Comparison of ENCODE assay signal across 37 cellular contexts in the genomic region with DNA sequence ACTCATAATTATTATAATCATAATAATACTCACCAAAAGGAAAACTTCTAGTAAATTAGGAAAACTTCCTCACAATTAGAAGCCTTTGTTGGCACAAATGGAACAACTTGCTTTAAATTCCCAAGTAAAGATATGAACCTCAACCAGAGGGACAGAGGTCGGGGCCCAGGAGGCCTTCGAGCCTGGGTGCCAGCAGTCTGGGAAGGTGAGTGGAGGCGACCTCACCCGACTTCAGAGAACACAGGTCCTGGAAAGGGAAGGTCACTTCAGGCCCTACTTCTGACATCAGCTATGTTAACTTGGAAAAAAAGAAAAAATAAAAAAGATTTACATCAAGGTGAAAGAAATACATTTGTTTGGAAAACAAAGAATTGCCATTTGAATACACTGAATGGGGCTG.
DNase-seq lines count a peak whose midpoint lies in the region; ATAC-seq, FAIRE-seq and TF ChIP-seq lines count a peak whose summit lies in the region.
"Had no signal": no experiment of that assay in that cellular context is flagged by ENCODE, and none has a peak within 500 bp of the region (broad histone marks: within the 10 kb centered on the region; RNA-seq: fewer than 3 reads in every experiment).

No MANE protein-coding gene starts in this region.

- no peak overlapping the region for H3K18ac ChIP-seq in H1 (ENCODE audit: extremely low read depth, low read length)

- H3K27ac Mint-ChIP-seq in GM23338, result no peak overlapping the region
- no peak overlapping the region for H3K27ac Mint-ChIP-seq in WTC11
- no peak overlapping the region for H3K27ac Mint-ChIP-seq in activated naive CD4-positive, alpha-beta T cell treated with anti-CD3 and anti-CD28 coated beads, Interleukin-2, amount 50 U/mL, for 72 hours
- H3K27ac Mint-ChIP-seq: B cell; CD8-positive, alpha-beta memory T cell; CD8-positive, alpha-beta T cell had no signal

- intact Hi-C loops in posterior vena cava (cut with DNase I), result loop anchor here in 1 of 2 donors (10.0 kb wide), 1 partner anchor 346 kb away; a partner anchor contains a TSS
- intact Hi-C loops in body of pancreas (cut with DNase I), result no loop called here

- no peak for TF ChIP-seq EP300 in H1 (IDR thresholded peaks at IDR 0.05; ENCODE audit: borderline replicate concordance in 1 of 2, low read depth in 2 of 2, low read length in 2 of 2)

- no peak overlapping the region for H4K8ac ChIP-seq in H1 (ENCODE audit: extremely low read depth, insufficient read depth, low read length)

- POLR2A ChIA-PET in WTC11 (lab: Charles Lee), result no interaction called here
- POLR2A ChIA-PET in H1 (lab: Charles Lee; ENCODE audit: partially characterized antibody), result no interaction called here

- H4K5ac ChIP-seq in H1 (ENCODE audit: insufficient read length, low read depth, low read length), result no peak overlapping the region

- ATAC-seq in GM23338, result peak; percentile 82
- peak; percentile 51 for ATAC-seq in WTC11
- ATAC-seq in activated T-cell treated with anti-CD3 and anti-CD28 coated beads, Interleukin-2, amount 50 U/mL, for 4 hours, result no peak
- ATAC-seq in activated naive CD4-positive, alpha-beta T cell treated with anti-CD3 and anti-CD28 coated beads, Interleukin-2, amount 50 U/mL, for 72 hours, result no peak
- no peak for ATAC-seq in body of pancreas
- ATAC-seq: A549; CD8-positive, alpha-beta T cell had no signal

- H3K4me2 ChIP-seq in GM23338 (no peak overlapping the region; the same call in 1 of the 2 replicates), H1 (ENCODE audit: insufficient read depth in 1 of 2, low read depth in 2 of 2, low read length in 2 of 2) (peak overlapping the region; percentile 2 to 54; a peak in 1 of 4 replicates)
- H3K4me2 ChIP-seq: A549, BLaER1 had no signal

- H3K27ac ChIP-seq in GM23338 (ENCODE audit: low read depth) (no peak overlapping the region), H1 (ENCODE audit: low read depth, low read length) (no peak overlapping the region), body of pancreas (no peak overlapping the region)
- H3K27ac ChIP-seq: 22Rv1; A549; BLaER1; BLaER1 treated with 17β-estradiol and CSF1 and Interleukin-3, amounts not matched to agents 10 nM and 100 nM; C4-2B had no signal

- H3K4me1 ChIP-seq in GM23338 (ENCODE audit: insufficient read depth) (peaks cover 11% of the 10 kb centered on the region), H1 (replicated peaks in 1 of 4; ENCODE audit: control insufficient read depth in 3 of 4, insufficient read depth in 4 of 4, low read length in 3 of 4) (peaks cover 0 to 11% (median 10%) of the 10 kb centered on the region in 4 experiments; a peak in 5 of 7 replicates), body of pancreas (no peaks in the 10 kb centered on the region)
- H3K4me1 ChIP-seq: A549, BE2C, Caco-2 had no signal

- no peaks in the 10 kb centered on the region for H3K23me2 ChIP-seq in H1 (ENCODE audit: low read depth, low read length)

- no peak overlapping the region for H2BK120ac ChIP-seq in H1 (replicated peaks; ENCODE audit: low read depth, low read length)

- no peaks in the 10 kb centered on the region for H3K79me1 ChIP-seq in H1 (ENCODE audit: low read depth, low read length)

- 91% methylated on average over 4 of the region's 4 CpGs; no CpG with 5 or more reads in 1 of the 2 experiments for WGBS in H1 (ENCODE audit: extremely low coverage in 1 of 2, insufficient coverage in 1 of 2, insufficient read length in 1 of 2, insufficient replicate concordance in 2 of 2, low coverage in 1 of 2, low lambda C conversion rate in 2 of 2, missing lambda C conversion rate in 1 of 2), 2 experiments
- 69 to 73% methylated on average over 4 of the region's 4 CpGs for WGBS in body of pancreas, 2 donors

- no peak overlapping the region for H3K4ac ChIP-seq in H1 (replicated peaks; ENCODE audit: insufficient read length, low read depth, low read length)

- CTCF ChIA-PET in WTC11 (lab: Charles Lee), result no interaction called here
- CTCF ChIA-PET in H1 (lab: Charles Lee; ENCODE audit: partially characterized antibody), result interaction anchor here (1.0 to 1.7 kb wide), 3 partner anchors 8 to 40 kb away, joined by 3 to 6 read pairs (median 3); no protein-coding TSS in a partner anchor

- no peaks in the 10 kb centered on the region; the same call in 2 of the 3 replicates for H3K9me3 Mint-ChIP-seq in GM23338
- peaks cover 4% of the 10 kb centered on the region for H3K9me3 Mint-ChIP-seq in WTC11
- no peaks in the 10 kb centered on the region for H3K9me3 Mint-ChIP-seq in activated T-cell treated with anti-CD3 and anti-CD28 coated beads, Interleukin-2, amount 50 U/mL, for 4 hours
- H3K9me3 Mint-ChIP-seq in activated naive CD4-positive, alpha-beta T cell treated with anti-CD3 and anti-CD28 coated beads, Interleukin-2, amount 50 U/mL, for 72 hours, result no peaks in the 10 kb centered on the region
- H3K9me3 Mint-ChIP-seq: CD4-positive, alpha-beta T cell; CD8-positive, alpha-beta T cell had no signal

- no peak for FAIRE-seq in H1 (lab: Jason Lieb, UNC)
- FAIRE-seq: A204.1, A549, D721Med had no signal

- H3K4me1 Mint-ChIP-seq in GM23338 (peaks cover 26% of the 10 kb centered on the region), WTC11 (peaks cover 18% of the 10 kb centered on the region)
- peaks cover 22% of the 10 kb centered on the region for H3K4me1 Mint-ChIP-seq in activated T-cell treated with anti-CD3 and anti-CD28 coated beads, Interleukin-2, amount 50 U/mL, for 4 hours (ENCODE audit: low read depth)
- H3K4me1 Mint-ChIP-seq: B cell had no signal

- H3K9ac ChIP-seq in H1 (replicated peaks in 1 of 4; ENCODE audit: extremely low read depth in 1 of 4, low read depth in 3 of 4, low read length in 3 of 4), result no peak overlapping the region
- H3K9ac ChIP-seq: BLaER1; BLaER1 treated with 17β-estradiol and CSF1 and Interleukin-3, amounts not matched to agents 10 nM and 100 nM had no signal

- no peak overlapping the region for H3K14ac ChIP-seq in H1 (ENCODE audit: insufficient read length)

- H3F3A ChIP-seq in GM23338 (replicated peaks; ENCODE audit: low read depth), result no peaks in the 10 kb centered on the region

- H3K27me3 ChIP-seq in GM23338 (ENCODE audit: insufficient read depth) (no peaks in the 10 kb centered on the region), H1 (replicated peaks in 1 of 4; ENCODE audit: control insufficient read depth in 3 of 4, extremely low read depth in 1 of 4, insufficient read depth in 3 of 4, low read length in 3 of 4) (no peaks in the 10 kb centered on the region), body of pancreas (no peaks in the 10 kb centered on the region)
- H3K27me3 ChIP-seq: BE2C had no signal

- H3K79me2 ChIP-seq in GM23338 (replicated peaks; ENCODE audit: insufficient read depth) (no peaks in the 10 kb centered on the region), H1 (ENCODE audit: control insufficient read depth in 1 of 2, insufficient read depth in 2 of 2, low read length in 2 of 2) (no peaks in the 10 kb centered on the region)

- no peak overlapping the region for H3K4me3 Mint-ChIP-seq in GM23338
- no peak overlapping the region for H3K4me3 Mint-ChIP-seq in WTC11
- no peak overlapping the region for H3K4me3 Mint-ChIP-seq in activated T-cell treated with anti-CD3 and anti-CD28 coated beads, Interleukin-2, amount 50 U/mL, for 4 hours
- H3K4me3 Mint-ChIP-seq: B cell; CD8-positive, alpha-beta memory T cell had no signal

- DNase-seq in GM23338 (ENCODE audit: low spot score) (no peak), WTC11 (ENCODE audit: low spot score) (no peak), H1 (ENCODE audit: low read depth in 1 of 2, low spot score in 2 of 2) (no peak), posterior vena cava (ENCODE audit: low spot score) (peak; percentile 61), GM20000 (ENCODE audit: low spot score) (no peak), body of pancreas (no peak)
- no peak for DNase-seq in activated T-cell treated with anti-CD3 and anti-CD28 coated beads, Interleukin-2, amount 50 U/mL, for 4 hours
- DNase-seq in activated naive CD4-positive, alpha-beta T cell treated with anti-CD3 and anti-CD28 coated beads, Interleukin-2, amount 50 U/mL, for 72 hours (ENCODE audit: low spot score in 2 of 2), result no peak
- DNase-seq: 8988T; ACHN; AML-193; BE2C; C1 segment of cervical spinal cord; Caco-2; Calu3; CD4-positive, alpha-beta T cell; CD4-positive, CD25-positive, alpha-beta regulatory T cell; CD8-positive, alpha-beta memory T cell; CD8-positive, alpha-beta T cell; COR-L47; DMS 273 treated with DMSO at 0.1 percent for 48 hours; DMS153; DMS53; DMS79; DMS79 treated with DMSO at 0.1 percent for 48 hours; DND-41; EL had no signal

- H2BK5ac ChIP-seq in H1 (ENCODE audit: low read depth, low read length), result no peak overlapping the region

- H3K4me3 ChIP-seq in GM23338, result no peak overlapping the region
- H3K4me3 ChIP-seq in H1 (ENCODE audit: extremely low read depth in 1 of 4, insufficient read depth in 2 of 4, low read depth in 3 of 4, low read length in 4 of 4), result no peak overlapping the region
- H3K4me3 ChIP-seq in body of pancreas, result no peak overlapping the region
- H3K4me3 ChIP-seq: A549; BLaER1; BLaER1 treated with 17β-estradiol and CSF1 and Interleukin-3, amounts not matched to agents 10 nM and 100 nM had no signal

- no peak overlapping the region for H3K23ac ChIP-seq in H1 (ENCODE audit: insufficient read length)

- H4K20me1 ChIP-seq in GM23338 (replicated peaks; ENCODE audit: insufficient read depth) (no peaks in the 10 kb centered on the region), H1 (replicated peaks in 1 of 2; ENCODE audit: control insufficient read depth in 1 of 2, insufficient read depth in 2 of 2, low read length in 2 of 2) (no peaks in the 10 kb centered on the region)
- H4K20me1 ChIP-seq: BLaER1; BLaER1 treated with 17β-estradiol and CSF1 and Interleukin-3, amounts not matched to agents 10 nM and 100 nM had no signal

- H3K36me3 Mint-ChIP-seq in GM23338 (ENCODE audit: low read depth), result no peaks in the 10 kb centered on the region
- no peaks in the 10 kb centered on the region for H3K36me3 Mint-ChIP-seq in WTC11
- no peaks in the 10 kb centered on the region for H3K36me3 Mint-ChIP-seq in activated T-cell treated with anti-CD3 and anti-CD28 coated beads, Interleukin-2, amount 50 U/mL, for 4 hours (ENCODE audit: insufficient read depth)
- H3K36me3 Mint-ChIP-seq in activated naive CD4-positive, alpha-beta T cell treated with anti-CD3 and anti-CD28 coated beads, Interleukin-2, amount 50 U/mL, for 72 hours, result no peaks in the 10 kb centered on the region
- H3K36me3 Mint-ChIP-seq: CD14-positive monocyte; CD4-positive, alpha-beta memory T cell; CD4-positive, CD25-positive, alpha-beta regulatory T cell; CD8-positive, alpha-beta memory T cell; CD8-positive, alpha-beta T cell had no signal

- H3K9me2 ChIP-seq in GM23338 (ENCODE audit: insufficient read depth), result 0 out of 2 replicates have a peak, but pooled peaks cover 1% of the 10 kb centered on the region

- no peak overlapping the region for H2AK5ac ChIP-seq in H1 (ENCODE audit: low read depth, low read length)

- H2BK20ac ChIP-seq in H1 (ENCODE audit: low read length), result no peak overlapping the region

- H2BK12ac ChIP-seq in H1 (ENCODE audit: low read depth, low read length), result no peak overlapping the region; the same call in 1 of the 2 replicates

- TF ChIP-seq CTCF in GM23338 (conservative IDR thresholded peaks at IDR 0.05; ENCODE audit: low read depth in 2 of 2) (no peak), WTC11 (IDR thresholded peaks at IDR 0.05) (no peak), H1 (IDR thresholded peaks at IDR 0.05; ENCODE audit: control extremely low read depth in 1 of 3, insufficient read depth in 1 of 3, low read depth in 1 of 3, low read length in 3 of 3) (no peak), GM20000 (IDR thresholded peaks at IDR 0.05; ENCODE audit: extremely low read depth, missing control alignments) (no peak), body of pancreas (IDR thresholded peaks at IDR 0.05) (no peak)

- H3K36me3 ChIP-seq in GM23338 (ENCODE audit: insufficient read depth) (no peaks in the 10 kb centered on the region), H1 (ENCODE audit: control insufficient read depth in 2 of 4, insufficient read depth in 4 of 4, low read length in 3 of 4) (no peaks in the 10 kb centered on the region), body of pancreas (replicated peaks in 1 of 2; ENCODE audit: insufficient read depth in 1 of 2, low read depth in 2 of 2) (no peaks in the 10 kb centered on the region)
- H3K36me3 ChIP-seq: BE2C; BLaER1; BLaER1 treated with 17β-estradiol and CSF1 and Interleukin-3, amounts not matched to agents 10 nM and 100 nM had no signal

- H4K91ac ChIP-seq in H1 (replicated peaks; ENCODE audit: insufficient read length, low read length), result no peak overlapping the region

- no peak overlapping the region; the same call in 1 of the 2 replicates for H2BK15ac ChIP-seq in H1 (ENCODE audit: low read length)

- no peak overlapping the region for H3K56ac ChIP-seq in H1 (replicated peaks; ENCODE audit: insufficient read length, low read depth, low read length)

- H2AFZ ChIP-seq in GM23338 (0 out of 2 replicates have a peak overlapping the region, but pooled peaks have one; percentile 67), H1 (ENCODE audit: low read length) (no peak overlapping the region)

- no peak for TF ChIP-seq RAD21 in H1 (IDR thresholded peaks at IDR 0.05 in 1 of 2, conservative IDR thresholded peaks at IDR 0.05 in 1 of 2; ENCODE audit: low read depth in 2 of 2, low read length in 2 of 2)

- no peak for TF ChIP-seq POLR2A in H1 (IDR thresholded peaks at IDR 0.05; ENCODE audit: control extremely low read depth in 1 of 2, low read depth in 2 of 2, low read length in 2 of 2)
- no peak for TF ChIP-seq POLR2A in body of pancreas (IDR thresholded peaks at IDR 0.05)

- H3K9me3 ChIP-seq in H1 (ENCODE audit: insufficient read depth in 2 of 2, low read depth in 1 of 2, low read length in 1 of 2) (no peaks in the 10 kb centered on the region), body of pancreas (no peaks in the 10 kb centered on the region)
- H3K9me3 ChIP-seq: A549; BE2C; BLaER1; BLaER1 treated with 17β-estradiol and CSF1 and Interleukin-3, amounts not matched to agents 10 nM and 100 nM; Caco-2 had no signal

- H3K27me3 Mint-ChIP-seq in GM23338 (ENCODE audit: insufficient read depth, low read depth, poor library complexity) (peaks cover 5% of the 10 kb centered on the region), WTC11 (ENCODE audit: low read depth) (peaks cover 5% of the 10 kb centered on the region; the same call in 1 of the 2 replicates)
- H3K27me3 Mint-ChIP-seq in activated T-cell treated with anti-CD3 and anti-CD28 coated beads, Interleukin-2, amount 50 U/mL, for 4 hours (ENCODE audit: low read depth), result peaks cover 8% of the 10 kb centered on the region
- H3K27me3 Mint-ChIP-seq: CD4-positive, alpha-beta T cell had no signal

Comparison
In these comparisons a context has a peak if more than half of its experiments do, and no peak if none do; other contexts are left out.
1. ATAC-seq: peak in GM23338 (single experiment) and WTC11 (single experiment); none in activated T-cell treated with anti-CD3 and anti-CD28 coated beads, Interleukin-2, amount 50 U/mL, for 4 hours (0 of 2), activated naive CD4-positive, alpha-beta T cell treated with anti-CD3 and anti-CD28 coated beads, Interleukin-2, amount 50 U/mL, for 72 hours (0 of 2) and body of pancreas (single experiment).